24 cellular contexts compared by ENCODE assay signal in the genomic region with DNA sequence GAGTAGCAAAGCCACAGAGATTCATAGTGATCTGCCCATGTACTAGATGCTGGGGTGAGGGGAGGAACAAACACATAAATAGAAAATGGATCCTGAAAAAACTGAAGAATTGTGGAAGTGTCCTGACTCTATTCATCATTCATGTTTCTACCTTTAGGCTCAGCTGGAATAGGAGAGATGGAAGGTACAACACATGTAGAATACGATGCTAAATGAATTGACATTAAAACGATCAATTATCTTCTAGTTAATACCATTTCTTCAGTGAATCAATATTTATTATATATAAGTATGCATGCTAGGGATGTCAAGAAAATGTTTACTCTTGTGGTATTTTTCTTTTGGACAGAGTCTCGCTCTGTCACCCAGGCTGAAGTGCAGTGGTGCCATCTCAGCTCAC.
"Had no signal": no experiment of that assay in that cellular context is flagged by ENCODE, and none has a peak within 500 bp of the region (broad histone marks: within the 10 kb centered on the region; RNA-seq: fewer than 3 reads in every experiment).

No MANE protein-coding gene starts in this region.

- H3K4me3 Mint-ChIP-seq: dendritic cell treated with granulocyte-macrophage colony-stimulating factor and Interleukin-4, amounts not matched to agents 40 ng/mL and 50 ng/mL, for 4 days; effector memory CD8-positive, alpha-beta T cell; endodermal cell had no signal

- H3K4me3 ChIP-seq: colonic mucosa, coronary artery, dorsolateral prefrontal cortex, esophagus muscularis mucosa, esophagus squamous epithelium, gastrocnemius medialis, gastroesophageal sphincter, heart left ventricle, heart right ventricle had no signal

- DNase-seq: colonic mucosa; cortex of kidney; dermis blood vessel endothelial cell; dorsolateral prefrontal cortex; effector CD4-positive, alpha-beta T cell; effector CD8-positive, alpha-beta T cell; effector memory CD4-positive, alpha-beta T cell; effector memory CD8-positive, alpha-beta T cell; endodermal cell; erythroblast; esophagus squamous epithelium; foreskin keratinocyte; foreskin melanocyte; gastrocnemius medialis; glutamatergic neuron; head of caudate nucleus; heart left ventricle; heart right ventricle had no signal

- ATAC-seq: effector memory CD8-positive, alpha-beta T cell; esophagus mucosa; foreskin keratinocyte; gastrocnemius medialis; gastroesophageal sphincter; heart left ventricle; heart right ventricle had no signal

- H3K36me3 ChIP-seq: colonic mucosa, esophagus muscularis mucosa, esophagus squamous epithelium, gastrocnemius medialis, gastroesophageal sphincter, heart left ventricle, heart right ventricle had no signal

- H3K27ac ChIP-seq: colonic mucosa, coronary artery, dorsolateral prefrontal cortex, epithelial cell of prostate, esophagus muscularis mucosa, esophagus squamous epithelium, foreskin keratinocyte, gastrocnemius medialis, gastroesophageal sphincter, heart left ventricle, heart right ventricle had no signal

- H3K9me3 ChIP-seq: colonic mucosa had no signal

- H3K9me3 Mint-ChIP-seq: effector memory CD8-positive, alpha-beta T cell had no signal

- H3K27ac Mint-ChIP-seq: dendritic cell treated with granulocyte-macrophage colony-stimulating factor and Interleukin-4, amounts not matched to agents 40 ng/mL and 50 ng/mL, for 4 days; effector memory CD8-positive, alpha-beta T cell; endodermal cell had no signal

- H3K27me3 ChIP-seq: colonic mucosa, foreskin keratinocyte, gastrocnemius medialis, gastroesophageal sphincter had no signal

- H3K4me1 ChIP-seq: colonic mucosa, foreskin keratinocyte had no signal
